Comparison of ENCODE assay signal across 8 cellular contexts in genomic region chr10:79196470-79197461, GRCh38.
A peak's percentile ranks its signal among the peaks of the same experiment; 100 is the strongest.
DNase-seq lines count a peak whose midpoint lies in the region; ATAC-seq and TF ChIP-seq lines count a peak whose summit lies in the region.

No MANE protein-coding gene starts in this region.

- H3K36me3 ChIP-seq in BE2C, result peaks cover 19% of the 10 kb centered on the region
- peaks cover 0 to 11% of the 10 kb centered on the region in 2 donors for H3K36me3 ChIP-seq in lung (ENCODE audit: control insufficient read depth in 2 of 2, insufficient read depth in 2 of 2, low read length in 2 of 2)

- TF ChIP-seq CTCF in BE2C (IDR thresholded peaks at IDR 0.05; ENCODE audit: low read depth, low read length), result peak; percentile 83
- peak; percentile 78 for TF ChIP-seq CTCF in lung (IDR thresholded peaks at IDR 0.05; ENCODE audit: control extremely low read depth, extremely low read depth)

- peak overlapping the region in 1 of 2 donors; percentile 2 for H3K27ac ChIP-seq in lung (ENCODE audit: low read depth in 1 of 2, low read length in 1 of 2)

- H3K9me3 ChIP-seq in BE2C, result no peaks in the 10 kb centered on the region
- H3K9me3 ChIP-seq in lung (ENCODE audit: control insufficient read depth in 2 of 2, insufficient read depth in 1 of 2, low read length in 1 of 2), result no peaks in the 10 kb centered on the region

- H3K4me3 ChIP-seq in BE2C (ENCODE audit: low read depth, low read length) (no peak overlapping the region), lung (no peak overlapping the region)

- 61 to 70% methylated on average over 18 of the region's 18 CpGs for WGBS in lung, 2 donors

- DNase-seq in BE2C (peak; percentile 84), NCI-H1105 treated with DMSO at 0.1 percent for 48 hours (lab: John Stamatoyannopoulos, UW) (peak; percentile 43), cerebellar cortex (ENCODE audit: low spot score) (peak; percentile 70), lung (ENCODE audit: low spot score) (peak; percentile 82), NCI-H187 (lab: John Stamatoyannopoulos, UW) (no peak)
- peak; percentile 65 to 69 for DNase-seq in activated CD4-positive, alpha-beta T cell treated with anti-CD3 and anti-CD28 coated beads for 4 hours
- DNase-seq in stimulated activated CD8-positive, alpha-beta memory T cell treated with anti-CD3 and anti-CD28 coated beads, Interleukin-12 subunit alpha, Interleukin-12 subunit beta, amount 100 ng/mL, for 4 hours (ENCODE audit: low read depth), result peak; percentile 45

- H3K4me1 ChIP-seq in BE2C (peaks cover 38% of the 10 kb centered on the region), lung (ENCODE audit: control insufficient read depth in 2 of 2, insufficient read depth in 2 of 2, low read length in 2 of 2) (peaks cover 5 to 9% of the 10 kb centered on the region in 2 donors)

- no peaks in the 10 kb centered on the region for H3K27me3 ChIP-seq in BE2C
- H3K27me3 ChIP-seq in lung (ENCODE audit: control insufficient read depth, insufficient read depth), result no peaks in the 10 kb centered on the region

- peak; percentile 48 for ATAC-seq in GM19452 (IDR thresholded peaks at IDR 0.05; ENCODE audit: unreplicated experiment)
- no peak for ATAC-seq in lung (ENCODE audit: insufficient read depth, low FRiP score)

Comparison
In these comparisons a context has a peak if more than half of its experiments do, and no peak if none do; other contexts are left out.
1. DNase-seq: peak in BE2C (single experiment), NCI-H1105 treated with DMSO at 0.1 percent for 48 hours (single experiment), activated CD4-positive, alpha-beta T cell treated with anti-CD3 and anti-CD28 coated beads for 4 hours (2 of 2), cerebellar cortex (single experiment), lung (single experiment) and stimulated activated CD8-positive, alpha-beta memory T cell treated with anti-CD3 and anti-CD28 coated beads, Interleukin-12 subunit alpha, Interleukin-12 subunit beta, amount 100 ng/mL, for 4 hours (single experiment); none in NCI-H187 (0 of 2).